16 cellular contexts compared by ENCODE assay signal in genomic region chr13:20402881-20403280, GRCh38.
"Had no signal": no experiment of that assay in that cellular context is flagged by ENCODE, and none has a peak within 500 bp of the region (broad histone marks: within the 10 kb centered on the region; RNA-seq: fewer than 3 reads in every experiment).

No MANE protein-coding gene starts in this region.

- ATAC-seq: gastroesophageal sphincter; mucosa of descending colon; naive thymus-derived CD4-positive, alpha-beta T cell had no signal

- H3K9me3 ChIP-seq: colonic mucosa, gastroesophageal sphincter, mucosa of descending colon had no signal

- H3K9ac ChIP-seq: parathyroid adenoma had no signal

- DNase-seq: activated CD4-positive, alpha-beta T cell treated with anti-CD3 and anti-CD28 coated beads for 1 hour; activated CD4-positive, alpha-beta T cell treated with anti-CD3 and anti-CD28 coated beads, Interleukin-2, amount 50 U/mL, for 4 hours; activated gamma-delta T cell; amygdala; central memory CD4-positive, alpha-beta T cell; colonic mucosa; effector CD8-positive, alpha-beta T cell; mucosa of descending colon; naive thymus-derived CD4-positive, alpha-beta T cell; stimulated activated CD4-positive, alpha-beta T cell treated with anti-CD3 and anti-CD28 coated beads, Interleukin-15, amount 100 ng/mL, for 24 hours; stimulated activated CD4-positive, alpha-beta T cell treated with anti-CD3 and anti-CD28 coated beads, Interleukin-4, amount 100 ng/mL, for 1 hour; stimulated activated naive CD4-positive, alpha-beta T cell treated with Interleukin-2 at 50 U/mL for 16 hours; T1000 had no signal

- H3K4me1 ChIP-seq: colonic mucosa, gastroesophageal sphincter had no signal

- H2AFZ ChIP-seq: parathyroid adenoma had no signal

- H3K4me3 ChIP-seq: colonic mucosa, gastroesophageal sphincter, mucosa of descending colon had no signal

- H3K27ac ChIP-seq: colonic mucosa, gastroesophageal sphincter, parathyroid adenoma, VCaP had no signal

- H3K36me3 ChIP-seq: colonic mucosa had no signal

- H3K27me3 ChIP-seq: colonic mucosa, gastroesophageal sphincter had no signal
